2 cellular contexts compared by ENCODE assay signal in genomic region chr16:30892670-30893069, GRCh38.
TF ChIP-seq lines count a peak whose summit lies in the region.

No MANE protein-coding gene starts in this region.

TF ChIP-seq in SK-N-SH, 30 proteins besides CTCF, POLR2A, EP300 and RAD21 (continued from another document):
- no peak for TF ChIP-seq MAX (IDR thresholded peaks at IDR 0.05; ENCODE audit: low read depth)
- no peak for TF ChIP-seq USF2 (IDR thresholded peaks at IDR 0.05; ENCODE audit: borderline replicate concordance, low read depth, low read length)

TF ChIP-seq in SK-N-SH treated with all-trans-retinoic acid at 6 μM for 48 hours, 23 proteins besides CTCF, POLR2A, EP300 and RAD21 (continued from another document):
- TF ChIP-seq POU6F1 (CRISPR knock-in tag; IDR thresholded peaks at IDR 0.05; ENCODE audit: borderline replicate concordance, low read depth) (no peak), ZFP3 (CRISPR knock-in tag; IDR thresholded peaks at IDR 0.05) (no peak), ZNF565 (CRISPR knock-in tag; conservative IDR thresholded peaks at IDR 0.05; ENCODE audit: low read depth) (no peak), OSR1 (CRISPR knock-in tag; IDR thresholded peaks at IDR 0.05) (no peak), RARB (CRISPR knock-in tag; IDR thresholded peaks at IDR 0.05) (no peak), PPARA (CRISPR knock-in tag; IDR thresholded peaks at IDR 0.05; ENCODE audit: borderline replicate concordance) (no peak), ARNTL (CRISPR knock-in tag; IDR thresholded peaks at IDR 0.05; ENCODE audit: borderline replicate concordance, low read depth) (no peak), ZNF8 (CRISPR knock-in tag; IDR thresholded peaks at IDR 0.05) (no peak), CSRNP3 (CRISPR knock-in tag; IDR thresholded peaks at IDR 0.05) (no peak), TCF4 (CRISPR knock-in tag; IDR thresholded peaks at IDR 0.05; ENCODE audit: borderline replicate concordance) (no peak), ZFP30 (CRISPR knock-in tag; IDR thresholded peaks at IDR 0.05) (no peak), ISL1 (CRISPR knock-in tag; IDR thresholded peaks at IDR 0.05) (no peak), BACH2 (CRISPR knock-in tag; IDR thresholded peaks at IDR 0.05; ENCODE audit: borderline replicate concordance) (no peak), CSDC2 (CRISPR knock-in tag; IDR thresholded peaks at IDR 0.05) (no peak), ESRRG (CRISPR knock-in tag; IDR thresholded peaks at IDR 0.05) (no peak), PATZ1 (CRISPR knock-in tag; IDR thresholded peaks at IDR 0.05; ENCODE audit: borderline replicate concordance) (no peak), ZNF70 (CRISPR knock-in tag; IDR thresholded peaks at IDR 0.05) (no peak), TSHZ2 (CRISPR knock-in tag; IDR thresholded peaks at IDR 0.05) (no peak)
